ENCODE assay signal across 13 cellular contexts in genomic region chr6:135224037-135224647, GRCh38. TPM values are rescaled to one million over a fixed set of nuclear protein-coding genes. Genes with fewer than 3 reads are reported as not detected.
DNase-seq lines count a peak whose midpoint lies in the region; ATAC-seq lines count a peak whose summit lies in the region.
"Had no signal": no experiment of that assay in that cellular context is flagged by ENCODE, and none has a peak within 500 bp of the region (broad histone marks: within the 10 kb centered on the region; RNA-seq: fewer than 3 reads in every experiment).

No MANE protein-coding gene starts in this region.

- peaks cover 10 to 18% (median 11%) of the 10 kb centered on the region in 3 donors for H3K4me1 Mint-ChIP-seq in CD8-positive, alpha-beta memory T cell
- peaks cover 21% of the 10 kb centered on the region for H3K4me1 Mint-ChIP-seq in activated naive CD8-positive, alpha-beta T cell treated with anti-CD3 and anti-CD28 coated beads, Interleukin-2, amount 50 U/mL, for 24 hours
- peaks cover 9 to 21% (median 18%) of the 10 kb centered on the region in 4 donors for H3K4me1 Mint-ChIP-seq in naive thymus-derived CD8-positive, alpha-beta T cell

- peak overlapping the region in 7 of 8 donors; percentile 40 to 96 (median 85) for H3K27ac Mint-ChIP-seq in CD8-positive, alpha-beta memory T cell
- H3K27ac Mint-ChIP-seq in activated naive CD8-positive, alpha-beta T cell treated with anti-CD3 and anti-CD28 coated beads, Interleukin-2, amount 50 U/mL, for 24 hours = peak overlapping the region; percentile 74
- H3K27ac Mint-ChIP-seq in naive thymus-derived CD8-positive, alpha-beta T cell = peak overlapping the region; percentile 84 to 97 (median 94)

- H3K9me3 Mint-ChIP-seq in CD8-positive, alpha-beta memory T cell = no peaks in the 10 kb centered on the region
- no peaks in the 10 kb centered on the region for H3K9me3 Mint-ChIP-seq in activated naive CD8-positive, alpha-beta T cell treated with anti-CD3 and anti-CD28 coated beads, Interleukin-2, amount 50 U/mL, for 24 hours
- no peaks in the 10 kb centered on the region for H3K9me3 Mint-ChIP-seq in naive thymus-derived CD8-positive, alpha-beta T cell

- peaks cover 0 to 6% (median 1%) of the 10 kb centered on the region in 3 donors for H3K36me3 Mint-ChIP-seq in CD8-positive, alpha-beta memory T cell
- peaks cover 11% of the 10 kb centered on the region for H3K36me3 Mint-ChIP-seq in activated naive CD8-positive, alpha-beta T cell treated with anti-CD3 and anti-CD28 coated beads, Interleukin-2, amount 50 U/mL, for 24 hours (ENCODE audit: low read depth)
- peaks cover 1 to 12% (median 11%) of the 10 kb centered on the region in 3 donors for H3K36me3 Mint-ChIP-seq in naive thymus-derived CD8-positive, alpha-beta T cell

- peak in 1 of 5 donors; percentile 34 for DNase-seq in CD8-positive, alpha-beta memory T cell
- DNase-seq in LoVo (ENCODE audit: low spot score) (peak; percentile 38), mucosa of gallbladder (ENCODE audit: low spot score) (no peak), DMS 273 (lab: John Stamatoyannopoulos, UW; ENCODE audit: unreplicated experiment) (no peak), NCI-H82 (lab: John Stamatoyannopoulos, UW) (no peak)
- no peak for DNase-seq in activated naive CD8-positive, alpha-beta T cell treated with anti-CD3 and anti-CD28 coated beads, Interleukin-2, amount 50 U/mL, for 24 hours
- peak in 3 of 10 donors; percentile 23 to 40 (median 24) for DNase-seq in naive thymus-derived CD8-positive, alpha-beta T cell
- DNase-seq: activated CD4-positive, CD25-positive, alpha-beta regulatory T cell treated with anti-CD3 and anti-CD28 coated beads, Interleukin-2, amount 50 U/mL, for 72 hours; activated gamma-delta T cell treated with Interleukin-2 at 50 U/mL for 16 hours; C1 segment of cervical spinal cord; NCI-H1105 treated with DMSO at 0.1 percent for 48 hours; upper lobe of right lung had no signal

- no peaks in the 10 kb centered on the region for H3K27me3 ChIP-seq in CD8-positive, alpha-beta memory T cell (ENCODE audit: insufficient read depth, low read length, poor library complexity, severe bottlenecking)
- H3K27me3 ChIP-seq: gastroesophageal sphincter, upper lobe of right lung had no signal

- no peaks in the 10 kb centered on the region for H3K9me3 ChIP-seq in CD8-positive, alpha-beta memory T cell (ENCODE audit: low read length)
- H3K9me3 ChIP-seq: gastroesophageal sphincter, upper lobe of right lung had no signal

- no peak for ATAC-seq in activated naive CD8-positive, alpha-beta T cell treated with anti-CD3 and anti-CD28 coated beads, Interleukin-2, amount 50 U/mL, for 24 hours
- peak; percentile 47 to 50 for ATAC-seq in naive thymus-derived CD8-positive, alpha-beta T cell
- ATAC-seq: gastroesophageal sphincter, upper lobe of right lung had no signal

- CTCF ChIA-PET in CD8-positive, alpha-beta memory T cell (lab: Charles Lee) = interaction anchor here (0.9 kb wide), 1 partner anchor 8 kb away, joined by 3 read pairs; no protein-coding TSS in a partner anchor

- H3K4me3 ChIP-seq in CD8-positive, alpha-beta memory T cell (ENCODE audit: low read length) = peak overlapping the region; percentile 38
- H3K4me3 ChIP-seq: gastroesophageal sphincter, upper lobe of right lung had no signal

- no peak overlapping the region for H3K27ac ChIP-seq in CD8-positive, alpha-beta memory T cell (ENCODE audit: low read depth, low read length)
- H3K27ac ChIP-seq: gastroesophageal sphincter, upper lobe of right lung had no signal

- POLR2A ChIA-PET in CD8-positive, alpha-beta memory T cell (lab: Charles Lee) = no interaction called here
- POLR2A ChIA-PET in naive thymus-derived CD8-positive, alpha-beta T cell (lab: Charles Lee) = interaction anchor here (0.6 to 0.9 kb wide), 3 partner anchors 11 to 1066 kb away, joined by 3 to 4 read pairs (median 3); partner anchors contain the start of gene BCLAF1

- no peaks in the 10 kb centered on the region for H3K27me3 Mint-ChIP-seq in CD8-positive, alpha-beta memory T cell
- no peaks in the 10 kb centered on the region for H3K27me3 Mint-ChIP-seq in activated naive CD8-positive, alpha-beta T cell treated with anti-CD3 and anti-CD28 coated beads, Interleukin-2, amount 50 U/mL, for 24 hours
- no peaks in the 10 kb centered on the region for H3K27me3 Mint-ChIP-seq in naive thymus-derived CD8-positive, alpha-beta T cell

- no peaks in the 10 kb centered on the region for H3K36me3 ChIP-seq in CD8-positive, alpha-beta memory T cell (ENCODE audit: insufficient read depth, low read length)
- H3K36me3 ChIP-seq: gastroesophageal sphincter, upper lobe of right lung had no signal

- no peaks in the 10 kb centered on the region for H3K4me1 ChIP-seq in CD8-positive, alpha-beta memory T cell (ENCODE audit: insufficient read depth, low read length)
- H3K4me1 ChIP-seq: gastroesophageal sphincter, upper lobe of right lung had no signal

- peak overlapping the region; percentile 49 to 83 (median 77) for H3K4me3 Mint-ChIP-seq in CD8-positive, alpha-beta memory T cell
- H3K4me3 Mint-ChIP-seq in activated naive CD8-positive, alpha-beta T cell treated with anti-CD3 and anti-CD28 coated beads, Interleukin-2, amount 50 U/mL, for 24 hours = peak overlapping the region; percentile 73
- peak overlapping the region; percentile 75 to 93 (median 86) for H3K4me3 Mint-ChIP-seq in naive thymus-derived CD8-positive, alpha-beta T cell

RNA-seq across cellular contexts. Expression of gene MYB, which starts 43.0 kb away (rescaled TPM):
- 10 to 100 TPM; 42.3 to 44.2 TPM for total RNA-seq in CD8-positive, alpha-beta memory T cell
- polyA plus RNA-seq in CD8-positive, alpha-beta memory T cell = 1.3 TPM
- total RNA-seq in naive thymus-derived CD8-positive, alpha-beta T cell = 10 to 100 TPM; 20.9 to 22.5 TPM
- polyA plus RNA-seq in naive thymus-derived CD8-positive, alpha-beta T cell = 1 to 10 TPM; 2.4 to 4.8 (median 2.5) TPM
- total RNA-seq in mucosa of gallbladder = 2.0 TPM
